ENCODE assay signal across 8 cellular contexts in the genomic region with DNA sequence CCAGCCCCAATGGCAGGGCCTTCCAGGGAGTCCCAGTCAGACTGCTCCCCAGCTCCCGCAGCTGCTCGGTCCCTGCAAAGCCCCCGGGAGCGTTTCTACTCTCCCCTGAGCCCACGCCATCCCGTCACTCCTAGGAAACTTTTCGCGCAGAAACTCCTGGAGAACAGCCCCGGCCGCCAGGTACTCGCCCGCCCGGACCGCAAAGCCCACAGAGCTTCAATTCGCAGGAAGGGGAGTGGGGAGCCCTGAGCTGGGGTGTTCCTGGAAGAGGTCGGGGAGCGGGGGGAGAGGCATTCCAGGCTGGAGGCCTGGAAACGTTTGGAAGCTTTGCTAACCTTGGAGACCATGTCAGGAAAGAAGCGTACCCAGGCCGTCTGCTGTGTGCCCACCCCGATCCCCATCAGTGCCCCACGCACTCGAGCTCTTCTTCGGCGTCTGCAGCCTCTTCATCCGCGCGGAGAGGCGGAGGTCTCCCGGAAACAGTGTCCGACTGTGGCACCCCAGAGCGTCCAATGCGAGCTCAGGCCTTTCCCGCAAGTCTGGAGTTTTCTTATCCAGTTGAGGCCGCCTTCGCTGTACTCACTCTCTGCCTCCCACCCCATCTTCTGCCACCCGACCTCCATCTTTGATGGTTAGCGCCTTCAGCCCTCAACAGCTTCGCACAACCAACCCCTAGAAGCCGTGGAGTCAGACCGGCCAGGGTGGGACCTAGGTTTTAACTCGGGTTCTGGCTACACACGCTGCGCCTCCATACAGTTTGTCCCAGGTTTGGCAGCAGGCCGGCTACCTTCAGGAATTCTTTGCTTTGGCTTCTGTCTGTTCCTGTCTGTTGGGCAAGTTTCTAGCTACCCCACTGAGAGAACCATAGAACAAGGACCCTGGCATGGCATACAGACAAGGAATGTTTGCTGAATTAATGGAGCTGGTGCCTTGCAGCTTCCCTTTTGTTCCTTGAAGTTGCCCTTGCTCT. TPM values are rescaled to one million over a fixed set of nuclear protein-coding genes. Genes with fewer than 3 reads are reported as not detected.
DNase-seq lines count a peak whose midpoint lies in the region; ATAC-seq, FAIRE-seq and TF ChIP-seq lines count a peak whose summit lies in the region.

No MANE protein-coding gene starts in this region.

- peaks cover 66% of the 10 kb centered on the region for H3K4me1 Mint-ChIP-seq in CD8-positive, alpha-beta T cell (ENCODE audit: low read depth)

- peak overlapping the region; percentile 49 for H3K4me3 ChIP-seq in CD8-positive, alpha-beta T cell (ENCODE audit: low read depth, low read length)
- H3K4me3 ChIP-seq in SJCRH30: peak overlapping the region; percentile 64
- peak overlapping the region; percentile 63 for H3K4me3 ChIP-seq in fibroblast of mammary gland (ENCODE audit: control insufficient read depth, low read depth, low read length)
- peak overlapping the region; percentile 38 to 75 (median 52) for H3K4me3 ChIP-seq in pancreas

- POLR2A ChIA-PET in CD8-positive, alpha-beta T cell (lab: Charles Lee): interaction anchor here (0.7 to 2.7 kb wide), 10 partner anchors 10 to 161 kb away, joined by 3 to 11 read pairs (median 4); a partner anchor contains a TSS

- H3K4me3 Mint-ChIP-seq in CD8-positive, alpha-beta T cell: peak overlapping the region; percentile 69

- peaks cover 45% of the 10 kb centered on the region for H3K27me3 ChIP-seq in CD8-positive, alpha-beta T cell (ENCODE audit: insufficient read depth, low read length)
- H3K27me3 ChIP-seq in SJCRH30 (no peaks in the 10 kb centered on the region), pancreas (peaks cover 0 to 6% (median 0%) of the 10 kb centered on the region in 4 donors)

- no peak for DNase-seq in CD8-positive, alpha-beta T cell
- DNase-seq in SJCRH30 (no peak), fibroblast of mammary gland (ENCODE audit: low read depth) (no peak), pancreas (peak in 2 of 6 donors; percentile 37 to 74), inferior parietal cortex (ENCODE audit: extremely low spot score) (no peak), erythroblast (lab: John Stamatoyannopoulos, UW) (no peak), activated gamma-delta T cell (lab: John Stamatoyannopoulos, UW) (no peak)

- peaks cover 67% of the 10 kb centered on the region for H3K27me3 Mint-ChIP-seq in CD8-positive, alpha-beta T cell (ENCODE audit: low read depth)

- intact Hi-C loops in CD8-positive, alpha-beta T cell (cut with DNase I, micrococcal nuclease): loop anchor here (5.0 to 10.0 kb wide), 2 partner anchors 84 to 151 kb away; a partner anchor contains a TSS
- intact Hi-C loops in pancreas (cut with DNase I): no loop called here

- H3K27ac ChIP-seq in CD8-positive, alpha-beta T cell (ENCODE audit: low read depth, low read length): no peak overlapping the region
- H3K27ac ChIP-seq in SJCRH30: peak overlapping the region; percentile 78
- peak overlapping the region; percentile 23 to 74 (median 48) for H3K27ac ChIP-seq in pancreas

- peaks cover 29% of the 10 kb centered on the region for H3K36me3 Mint-ChIP-seq in CD8-positive, alpha-beta T cell

- no peak for TF ChIP-seq CTCF in CD8-positive, alpha-beta T cell (IDR thresholded peaks at IDR 0.05)
- TF ChIP-seq CTCF in fibroblast of mammary gland (conservative IDR thresholded peaks at IDR 0.05; ENCODE audit: control insufficient read depth, insufficient read depth, low read depth, low read length): no peak
- TF ChIP-seq CTCF in pancreas (IDR thresholded peaks at IDR 0.05): no peak

- CTCF ChIA-PET in CD8-positive, alpha-beta T cell (lab: Charles Lee): interaction anchor here (1.0 to 2.5 kb wide), 6 partner anchors 12 to 83 kb away, joined by 3 to 13 read pairs (median 6); a partner anchor contains a TSS

- no peaks in the 10 kb centered on the region for H3K9me3 ChIP-seq in CD8-positive, alpha-beta T cell (ENCODE audit: low read length)
- H3K9me3 ChIP-seq in SJCRH30 (replicated peaks) (no peaks in the 10 kb centered on the region), pancreas (no peaks in the 10 kb centered on the region)

- H3K27ac Mint-ChIP-seq in CD8-positive, alpha-beta T cell: no peak overlapping the region

- WGBS in pancreas, 2 donors: 61 to 64% methylated on average over 45 of the region's 45 CpGs

- no peak for TF ChIP-seq POLR2A in erythroblast (IDR thresholded peaks at IDR 0.05; ENCODE audit: low read length)

- peaks cover 50% of the 10 kb centered on the region for H3K4me1 ChIP-seq in CD8-positive, alpha-beta T cell (ENCODE audit: insufficient read depth, low read length)
- H3K4me1 ChIP-seq in SJCRH30 (peaks cover 8% of the 10 kb centered on the region; the same call in 1 of the 2 replicates), pancreas (peaks cover 6 to 33% (median 11%) of the 10 kb centered on the region in 3 donors)

- ATAC-seq in CD8-positive, alpha-beta T cell: no peak
- ATAC-seq in pancreas (no peak), HG03135 (IDR thresholded peaks at IDR 0.05; ENCODE audit: unreplicated experiment) (no peak)

- no peak for FAIRE-seq in pancreas (lab: Jason Lieb, UNC)

- peaks cover 14% of the 10 kb centered on the region for H3K36me3 ChIP-seq in CD8-positive, alpha-beta T cell (ENCODE audit: insufficient read depth, low read length)
- H3K36me3 ChIP-seq in SJCRH30 (no peaks in the 10 kb centered on the region), pancreas (no peaks in the 10 kb centered on the region)

- no peaks in the 10 kb centered on the region for H3K9me3 Mint-ChIP-seq in CD8-positive, alpha-beta T cell

RNA-seq across cellular contexts. Expression of a gene that starts 3.7 kb away (rescaled TPM):
- total RNA-seq in CD8-positive, alpha-beta T cell: 10 to 100 TPM; 18.6 to 22.9 TPM
- total RNA-seq in SJCRH30 (2014; rRNA removed; shearing (Covaris generic)): 23.8 and 30.5 TPM in 2 replicates
- total RNA-seq in pancreas: 10 to 100 TPM in 4 of 6 donors, 1 to 10 TPM in 2; 8.8 to 14.9 (median 11.0) TPM
- 10 to 100 TPM; 14.2 to 16.4 TPM for polyA plus RNA-seq in pancreas

RNA-seq across cellular contexts. Expression of a gene that starts 4.4 kb away (rescaled TPM):
- not detected for total RNA-seq in CD8-positive, alpha-beta T cell
- total RNA-seq in SJCRH30 (2014; rRNA removed; shearing (Covaris generic)): 0.58 and 1.3 TPM in 2 replicates
- 1 to 10 TPM in 3 of 6 donors, under 1 TPM in 3; 0.21 to 2.3 (median 0.85) TPM for total RNA-seq in pancreas
- 1 to 10 TPM; 1.3 TPM for polyA plus RNA-seq in pancreas

RNA-seq across cellular contexts. Expression of a gene that starts 10.5 kb away (rescaled TPM):
- not detected for total RNA-seq in CD8-positive, alpha-beta T cell
- not detected in 2 replicates for total RNA-seq in SJCRH30 (2014; rRNA removed; shearing (Covaris generic))
- total RNA-seq in pancreas: not detected
- under 1 TPM in 1 of 2 donors, not detected in 1; 0.12 TPM for polyA plus RNA-seq in pancreas

RNA-seq across cellular contexts. Expression of a gene that starts 20.9 kb away (rescaled TPM):
- total RNA-seq in CD8-positive, alpha-beta T cell: 10 to 100 TPM; 25.9 to 30.8 TPM
- 14.9 and 21.0 TPM in 2 replicates for total RNA-seq in SJCRH30 (2014; rRNA removed; shearing (Covaris generic))
- 10 to 100 TPM; 10.1 to 17.2 (median 11.3) TPM for total RNA-seq in pancreas
- 10 to 100 TPM; 18.1 to 21.2 TPM for polyA plus RNA-seq in pancreas

RNA-seq across cellular contexts. Expression of a gene that starts 21.0 kb away (rescaled TPM):
- total RNA-seq in CD8-positive, alpha-beta T cell: 10 to 100 TPM; 12.6 to 13.6 TPM
- 22.0 and 24.0 TPM in 2 replicates for total RNA-seq in SJCRH30 (2014; rRNA removed; shearing (Covaris generic))
- 10 to 100 TPM in 1 of 6 donors, 1 to 10 TPM in 5; 4.9 to 11.6 (median 5.7) TPM for total RNA-seq in pancreas
- 10 to 100 TPM in 1 of 2 donors, 1 to 10 TPM in 1; 5.7 to 14.0 TPM for polyA plus RNA-seq in pancreas

Comparison
In these comparisons a context has a peak if more than half of its experiments do, and no peak if none do; other contexts are left out.
1. intact Hi-C loops: an anchor here in CD8-positive, alpha-beta T cell (5.0 to 10.0 kb wide); none called in pancreas.